Comparison of ENCODE assay signal across 13 cellular contexts in the genomic region with DNA sequence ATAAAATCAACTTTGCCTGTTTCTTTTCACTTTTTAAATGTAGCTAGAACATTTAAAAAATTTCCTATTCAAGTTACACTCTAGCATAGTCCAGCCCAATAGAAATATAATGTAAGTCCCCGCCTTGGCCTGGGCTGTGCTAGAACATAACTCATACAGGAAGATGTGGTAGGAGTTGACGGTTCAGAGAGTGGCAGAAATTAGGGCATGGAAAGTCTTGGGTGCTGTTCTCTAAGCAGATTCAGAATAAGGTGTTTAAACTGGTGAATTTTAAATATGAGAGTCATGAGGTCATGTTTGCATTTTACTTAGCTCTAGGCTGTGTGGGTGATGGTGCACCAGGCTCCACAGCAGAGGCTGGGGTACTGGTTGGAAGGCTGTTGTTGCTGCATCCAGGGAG.
A peak's percentile ranks its signal among the peaks of the same experiment; 100 is the strongest.
DNase-seq lines count a peak whose midpoint lies in the region; ATAC-seq, FAIRE-seq and TF ChIP-seq lines count a peak whose summit lies in the region.
"Had no signal": no experiment of that assay in that cellular context is flagged by ENCODE, and none has a peak within 500 bp of the region (broad histone marks: within the 10 kb centered on the region; RNA-seq: fewer than 3 reads in every experiment).

No MANE protein-coding gene starts in this region.

- H3K36me3 ChIP-seq in KOPT-K1 (ENCODE audit: insufficient read depth, low read length) = no peaks in the 10 kb centered on the region
- H3K36me3 ChIP-seq in small intestine (ENCODE audit: control insufficient read depth in 2 of 2, insufficient read depth in 2 of 2, low read length in 2 of 2) = no peaks in the 10 kb centered on the region
- H3K36me3 ChIP-seq in tibial artery = no peaks in the 10 kb centered on the region
- H3K36me3 ChIP-seq: transverse colon had no signal

- H3K4me1 ChIP-seq in small intestine (ENCODE audit: control insufficient read depth in 2 of 2, insufficient read depth in 1 of 2, low read depth in 1 of 2, low read length in 1 of 2) = no peaks in the 10 kb centered on the region
- no peaks in the 10 kb centered on the region for H3K4me1 ChIP-seq in tibial artery
- H3K4me1 ChIP-seq: transverse colon had no signal

- ATAC-seq in activated CD4-positive, CD25-positive, alpha-beta regulatory T cell treated with anti-CD3 and anti-CD28 coated beads, Interleukin-2, amount 50 U/mL, for 24 hours = peak; percentile 70 to 80
- ATAC-seq: K562, sciatic nerve had no signal

- H3K9me3 ChIP-seq in KOPT-K1 (ENCODE audit: insufficient read depth, low read length, poor library complexity, severe bottlenecking) = no peaks in the 10 kb centered on the region
- no peaks in the 10 kb centered on the region for H3K9me3 ChIP-seq in small intestine (ENCODE audit: control insufficient read depth, low read depth)
- H3K9me3 ChIP-seq in tibial artery = no peaks in the 10 kb centered on the region
- H3K9me3 ChIP-seq: transverse colon had no signal

- DNase-seq in activated CD4-positive, CD25-positive, alpha-beta regulatory T cell (lab: John Stamatoyannopoulos, UW) = no peak
- DNase-seq in activated effector memory CD4-positive, alpha-beta T cell treated with Interleukin-2 at 50 U/mL for 16 hours = peak; percentile 18
- peak; percentile 23 to 27 for DNase-seq in stimulated activated CD8-positive, alpha-beta memory T cell treated with anti-CD3 and anti-CD28 coated beads, Interleukin-15, amount 100 ng/mL, for 48 hours (ENCODE audit: low read depth in 2 of 2)
- no peak for DNase-seq in HT-29 (ENCODE audit: low spot score)
- no peak for DNase-seq in small intestine
- DNase-seq in tibial artery = no peak
- DNase-seq: EL, transverse colon had no signal

- TF ChIP-seq CTCF in tibial artery (IDR thresholded peaks at IDR 0.05) = no peak

- 73 to 93% (median 80%) methylated on average over 2 of the region's 2 CpGs for WGBS in small intestine, 3 donors

- H3K27ac ChIP-seq in KOPT-K1 (ENCODE audit: low read depth, low read length, poor library complexity, severe bottlenecking) (peak overlapping the region; percentile 55), small intestine (ENCODE audit: low read depth in 1 of 2, low read length in 1 of 2) (no peak overlapping the region), tibial artery (no peak overlapping the region)
- H3K27ac ChIP-seq: transverse colon had no signal

- intact Hi-C loops in tibial artery (cut with DNase I; ENCODE audit: low total_unique reads) = no loop called here

- no peak for FAIRE-seq in small intestine (lab: Jason Lieb, UNC)
- FAIRE-seq: A204.1, K562 had no signal

- H3K4me3 ChIP-seq in small intestine (ENCODE audit: low read depth in 1 of 2, low read length in 2 of 2) (no peak overlapping the region), tibial artery (no peak overlapping the region)
- H3K4me3 ChIP-seq: K562, transverse colon had no signal

- no peaks in the 10 kb centered on the region for H3K27me3 ChIP-seq in small intestine (ENCODE audit: control insufficient read depth in 2 of 2, insufficient read depth in 2 of 2, low read length in 2 of 2)
- no peaks in the 10 kb centered on the region for H3K27me3 ChIP-seq in tibial artery
- H3K27me3 ChIP-seq: transverse colon had no signal

Comparison
In these comparisons a context has a peak if more than half of its experiments do, and no peak if none do; other contexts are left out.
1. DNase-seq: peak in activated effector memory CD4-positive, alpha-beta T cell treated with Interleukin-2 at 50 U/mL for 16 hours (single experiment) and stimulated activated CD8-positive, alpha-beta memory T cell treated with anti-CD3 and anti-CD28 coated beads, Interleukin-15, amount 100 ng/mL, for 48 hours (2 of 2); none in activated CD4-positive, CD25-positive, alpha-beta regulatory T cell (0 of 4), HT-29 (single experiment), small intestine (single experiment) and tibial artery (0 of 2).